ENCODE assay signal across 1 cellular context in the genomic region with DNA sequence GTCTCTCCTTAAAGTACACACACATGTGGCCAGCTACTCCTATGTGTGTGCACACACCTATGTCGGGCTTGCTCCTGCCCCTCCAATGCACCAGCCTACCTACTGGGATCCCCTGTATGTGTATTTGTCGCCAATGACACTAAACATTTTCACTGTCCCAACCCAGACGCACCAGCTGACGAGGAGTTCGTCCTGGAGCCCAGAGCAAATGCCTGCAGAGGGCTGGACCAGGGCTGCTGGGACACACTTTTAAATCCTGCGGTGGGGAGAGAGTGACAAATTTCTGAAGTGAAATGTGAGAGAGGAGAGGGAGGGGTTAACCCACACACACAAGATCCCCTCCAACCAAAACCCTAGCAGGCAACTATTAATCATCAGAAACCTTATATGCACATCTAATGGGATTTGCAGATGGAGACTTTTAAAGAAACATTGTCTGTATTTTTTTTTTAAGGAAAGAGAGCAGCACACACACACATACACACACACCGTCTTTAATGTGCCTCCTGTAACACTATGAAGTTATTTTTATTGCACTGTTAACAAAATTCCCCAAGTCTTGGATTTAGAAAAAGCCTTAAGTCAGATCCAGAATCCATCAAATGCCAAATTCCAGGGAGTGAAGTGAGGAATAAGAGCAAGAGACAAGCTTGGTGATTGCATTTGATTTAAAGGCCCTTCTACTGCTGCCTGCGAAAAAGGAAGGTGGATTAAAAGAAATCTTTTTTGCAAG.
TF ChIP-seq lines count a peak whose summit lies in the region.

Gene MEOX1 (minus strand): TSS at position 224 of the 733 bp plus-strand sequence. CDS start 388 bp downstream, outside the sequence.

TF ChIP-seq in HEK293, 187 proteins besides CTCF, POLR2A, EP300 and RAD21 (continued from another document and continues in another):
- TF ChIP-seq PRDM4 (tag by site-specific recombination; IDR thresholded peaks at IDR 0.05) = no peak
- no peak for TF ChIP-seq ZNF223 (tag by site-specific recombination; IDR thresholded peaks at IDR 0.05)
- TF ChIP-seq ZNF513 (tag by site-specific recombination; IDR thresholded peaks at IDR 0.05) = no peak
- no peak for TF ChIP-seq ZBTB11 (tag by site-specific recombination; conservative IDR thresholded peaks at IDR 0.05; ENCODE audit: low read depth)
- peak; percentile 36; the same call in 1 of the 2 replicates for TF ChIP-seq ZNF362 (tag by site-specific recombination; IDR thresholded peaks at IDR 0.05)
- TF ChIP-seq ZNF132 (tag by site-specific recombination; IDR thresholded peaks at IDR 0.05; ENCODE audit: borderline replicate concordance) = no peak
- TF ChIP-seq ZNF596 (tag by site-specific recombination; IDR thresholded peaks at IDR 0.05) = peak; percentile 34; the same call in 1 of the 2 replicates
- peak; percentile 46; the same call in 1 of the 2 replicates for TF ChIP-seq ZNF10 (tag by site-specific recombination; IDR thresholded peaks at IDR 0.05)
- TF ChIP-seq ZNF423 (tag by site-specific recombination; IDR thresholded peaks at IDR 0.05) = no peak
- TF ChIP-seq, protein P1, sequence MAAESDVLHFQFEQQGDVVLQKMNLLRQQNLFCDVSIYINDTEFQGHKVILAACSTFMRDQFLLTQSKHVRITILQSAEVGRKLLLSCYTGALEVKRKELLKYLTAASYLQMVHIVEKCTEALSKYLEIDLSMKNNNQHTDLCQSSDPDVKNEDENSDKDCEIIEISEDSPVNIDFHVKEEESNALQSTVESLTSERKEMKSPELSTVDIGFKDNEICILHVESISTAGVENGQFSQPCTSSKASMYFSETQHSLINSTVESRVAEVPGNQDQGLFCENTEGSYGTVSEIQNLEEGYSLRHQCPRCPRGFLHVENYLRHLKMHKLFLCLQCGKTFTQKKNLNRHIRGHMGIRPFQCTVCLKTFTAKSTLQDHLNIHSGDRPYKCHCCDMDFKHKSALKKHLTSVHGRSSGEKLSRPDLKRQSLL (tag by site-specific recombination; IDR thresholded peaks at IDR 0.05) = no peak
- TF ChIP-seq HOXA7 (CRISPR knock-in tag; IDR thresholded peaks at IDR 0.05; ENCODE audit: borderline replicate concordance) = no peak
- no peak for TF ChIP-seq ZNF791 (tag by site-specific recombination; IDR thresholded peaks at IDR 0.05)
- TF ChIP-seq SP2 (tag by site-specific recombination; IDR thresholded peaks at IDR 0.05) = peak; percentile 73
- no peak for TF ChIP-seq KLF9 (tag by site-specific recombination; IDR thresholded peaks at IDR 0.05; ENCODE audit: low read depth)
- peak; percentile 73; the same call in 1 of the 2 replicates for TF ChIP-seq ZNF394 (tag by site-specific recombination; IDR thresholded peaks at IDR 0.05; ENCODE audit: borderline replicate concordance)
- TF ChIP-seq KLF7 (tag by site-specific recombination; IDR thresholded peaks at IDR 0.05; ENCODE audit: borderline replicate concordance) = no peak
- TF ChIP-seq YY2 (tag by site-specific recombination; IDR thresholded peaks at IDR 0.05) = no peak
- TF ChIP-seq HOXD13 (CRISPR knock-in tag; IDR thresholded peaks at IDR 0.05; ENCODE audit: borderline replicate concordance) = no peak
- TF ChIP-seq REST (tag by site-specific recombination; IDR thresholded peaks at IDR 0.05) = no peak
- TF ChIP-seq, protein P2, sequence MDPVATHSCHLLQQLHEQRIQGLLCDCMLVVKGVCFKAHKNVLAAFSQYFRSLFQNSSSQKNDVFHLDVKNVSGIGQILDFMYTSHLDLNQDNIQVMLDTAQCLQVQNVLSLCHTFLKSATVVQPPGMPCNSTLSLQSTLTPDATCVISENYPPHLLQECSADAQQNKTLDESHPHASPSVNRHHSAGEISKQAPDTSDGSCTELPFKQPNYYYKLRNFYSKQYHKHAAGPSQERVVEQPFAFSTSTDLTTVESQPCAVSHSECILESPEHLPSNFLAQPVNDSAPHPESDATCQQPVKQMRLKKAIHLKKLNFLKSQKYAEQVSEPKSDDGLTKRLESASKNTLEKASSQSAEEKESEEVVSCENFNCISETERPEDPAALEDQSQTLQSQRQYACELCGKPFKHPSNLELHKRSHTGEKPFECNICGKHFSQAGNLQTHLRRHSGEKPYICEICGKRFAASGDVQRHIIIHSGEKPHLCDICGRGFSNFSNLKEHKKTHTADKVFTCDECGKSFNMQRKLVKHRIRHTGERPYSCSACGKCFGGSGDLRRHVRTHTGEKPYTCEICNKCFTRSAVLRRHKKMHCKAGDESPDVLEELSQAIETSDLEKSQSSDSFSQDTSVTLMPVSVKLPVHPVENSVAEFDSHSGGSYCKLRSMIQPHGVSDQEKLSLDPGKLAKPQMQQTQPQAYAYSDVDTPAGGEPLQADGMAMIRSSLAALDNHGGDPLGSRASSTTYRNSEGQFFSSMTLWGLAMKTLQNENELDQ (tag by site-specific recombination; IDR thresholded peaks at IDR 0.05; ENCODE audit: low read depth) = no peak
- TF ChIP-seq ZBTB20 (tag by site-specific recombination; IDR thresholded peaks at IDR 0.05) = no peak
- no peak for TF ChIP-seq ZNF658 (tag by site-specific recombination; IDR thresholded peaks at IDR 0.05)
- TF ChIP-seq ZNF544 (tag by site-specific recombination; IDR thresholded peaks at IDR 0.05) = no peak
- TF ChIP-seq ZNF121 (tag by site-specific recombination; IDR thresholded peaks at IDR 0.05) = no peak
- TF ChIP-seq ZNF837 (tag by site-specific recombination; IDR thresholded peaks at IDR 0.05) = no peak
- no peak for TF ChIP-seq ZNF391 (tag by site-specific recombination; IDR thresholded peaks at IDR 0.05; ENCODE audit: borderline replicate concordance, low read depth)
- TF ChIP-seq KLF16 (tag by site-specific recombination; IDR thresholded peaks at IDR 0.05) = no peak
- TF ChIP-seq ZNF221 (tag by site-specific recombination; IDR thresholded peaks at IDR 0.05; ENCODE audit: borderline replicate concordance) = no peak
- TF ChIP-seq ZBTB17 (tag by site-specific recombination; IDR thresholded peaks at IDR 0.05) = peak; percentile 82
- TF ChIP-seq ZNF529 (tag by site-specific recombination; IDR thresholded peaks at IDR 0.05; ENCODE audit: insufficient replicate concordance) = no peak
